7 cellular contexts compared by ENCODE assay signal in genomic region chr21:31866077-31866511, GRCh38. TPM values are rescaled to one million over a fixed set of nuclear protein-coding genes. Genes with fewer than 3 reads are reported as not detected.
DNase-seq lines count a peak whose midpoint lies in the region; TF ChIP-seq lines count a peak whose summit lies in the region.

No MANE protein-coding gene starts in this region.

- H3K9me3 Mint-ChIP-seq in neural crest cell: no peaks in the 10 kb centered on the region

- no peaks in the 10 kb centered on the region for H3K79me2 ChIP-seq in Karpas-422 (ENCODE audit: low read length)

- no peaks in the 10 kb centered on the region for H3K4me1 ChIP-seq in Karpas-422 (ENCODE audit: low read length)
- peaks cover 0 to 27% (median 5%) of the 10 kb centered on the region in 4 donors for H3K4me1 ChIP-seq in stomach

- in situ Hi-C loops in GM13977 (cut with MboI; ENCODE audit: low pct_unique_long_range_greater_than_20kb, low sequenced_read_pairs, unreplicated experiment): no loop called here

- H3K27ac Mint-ChIP-seq in neural crest cell (ENCODE audit: unreplicated experiment): no peak overlapping the region

- intact Hi-C loops in stomach (cut with DNase I; ENCODE audit: low total_unique reads): no loop called here

- H3K4me2 ChIP-seq in Karpas-422 (ENCODE audit: low read depth, low read length, poor library complexity, severe bottlenecking): no peak overlapping the region

- H3K4me3 ChIP-seq in Karpas-422 (ENCODE audit: low read length) (no peak overlapping the region), fibroblast of pulmonary artery (replicated peaks; ENCODE audit: low read depth, low read length) (no peak overlapping the region), stomach (no peak overlapping the region)

- no peak overlapping the region for H3K9ac ChIP-seq in Karpas-422 (ENCODE audit: low read length)

- WGBS in stomach, 5 donors: 9 to 17% (median 13%) methylated on average over 12 to 15 of the region's 15 CpGs

- DNase-seq in GM13977 (ENCODE audit: low spot score): peak; percentile 63
- DNase-seq in Karpas-422: peak; percentile 89
- DNase-seq in activated T-helper 1 cell treated with Interleukin-2 at 50 U/mL for 16 hours (ENCODE audit: low read depth): peak; percentile 14
- peak; percentile 70 for DNase-seq in fibroblast of pulmonary artery (ENCODE audit: low read depth)
- DNase-seq in neural crest cell (ENCODE audit: low read depth, low spot score): peak; percentile 92
- peak; percentile 94 for DNase-seq in stomach

- H3K27me3 ChIP-seq in Karpas-422 (ENCODE audit: low read length) (no peaks in the 10 kb centered on the region), stomach (peaks cover 0 to 27% (median 4%) of the 10 kb centered on the region in 3 donors)

- no peaks in the 10 kb centered on the region for H3K9me3 ChIP-seq in Karpas-422 (ENCODE audit: low read length)
- H3K9me3 ChIP-seq in stomach: no peaks in the 10 kb centered on the region

- H3K4me3 Mint-ChIP-seq in neural crest cell: no peak overlapping the region

- peak; percentile 84 for TF ChIP-seq CTCF in GM13977 (IDR thresholded peaks at IDR 0.05; ENCODE audit: extremely low read depth, insufficient read depth, missing control alignments)
- peak; percentile 82 for TF ChIP-seq CTCF in fibroblast of pulmonary artery (IDR thresholded peaks at IDR 0.05; ENCODE audit: low read length, missing control alignments)
- peak; percentile 91 for TF ChIP-seq CTCF in neural crest cell (conservative IDR thresholded peaks at IDR 0.05)
- peak in 6 of 7 experiments; percentile 24 to 93 (median 88) for TF ChIP-seq CTCF in stomach (IDR thresholded peaks at IDR 0.05)

- H3K27ac ChIP-seq in Karpas-422 (ENCODE audit: low read length): no peak overlapping the region
- H3K27ac ChIP-seq in stomach: no peak overlapping the region

- no peak for TF ChIP-seq EP300 in stomach (IDR thresholded peaks at IDR 0.05)

- H3K36me3 Mint-ChIP-seq in neural crest cell (ENCODE audit: low read depth): no peaks in the 10 kb centered on the region

- no peaks in the 10 kb centered on the region for H3K4me1 Mint-ChIP-seq in neural crest cell

- H2AFZ ChIP-seq in Karpas-422 (ENCODE audit: low read length): no peak overlapping the region

- no peaks in the 10 kb centered on the region for H4K20me1 ChIP-seq in Karpas-422 (ENCODE audit: insufficient read depth, low read depth, low read length)

- H3K9me2 ChIP-seq in Karpas-422 (replicated peaks; ENCODE audit: insufficient read depth, low read length): no peaks in the 10 kb centered on the region

- TF ChIP-seq POLR2A in stomach (IDR thresholded peaks at IDR 0.05): no peak

- H3K27me3 Mint-ChIP-seq in neural crest cell (ENCODE audit: low read depth): no peaks in the 10 kb centered on the region

- H3K36me3 ChIP-seq in Karpas-422 (ENCODE audit: insufficient read depth, low read length) (no peaks in the 10 kb centered on the region), stomach (no peaks in the 10 kb centered on the region)

TF ChIP-seq in PFSK-1, 5 proteins besides CTCF, POLR2A, EP300 and RAD21:
- TF ChIP-seq FOXP2 (optimal IDR thresholded peaks at IDR 0.05; ENCODE audit: borderline replicate concordance, extremely low read depth, extremely low read length, insufficient read depth) (peak; percentile 35), REST (IDR thresholded peaks at IDR 0.05; ENCODE audit: insufficient read depth in 1 of 2, low read depth in 2 of 2, low read length in 2 of 2) (no peak)

RNA-seq across cellular contexts. Expression of gene HUNK, which starts 6.7 kb away (rescaled TPM):
- not detected in 2 replicates for total RNA-seq in Karpas-422 (2014; rRNA removed; shearing (Covaris generic); ENCODE audit: low replicate concordance)
- 13.7 TPM for polyA plus RNA-seq in PFSK-1 (2012; ENCODE audit: insufficient read length, low read depth)
- total RNA-seq in neural crest cell (29.1 and 39.6 TPM in 2 replicates), stomach (1 to 10 TPM in 3 of 5 donors, not detected in 2; 1.8 to 4.1 (median 2.6) TPM)
- under 1 TPM; 0.13 to 0.68 (median 0.31) TPM for polyA plus RNA-seq in stomach

Comparison
In these comparisons a context has a peak if more than half of its experiments do, and no peak if none do; other contexts are left out.
1. DNase-seq: peak in every context shown above with its lines; median percentile 94 in stomach; 92 in neural crest cell; 89 in Karpas-422; 70 in fibroblast of pulmonary artery; 63 in GM13977; 14 in activated T-helper 1 cell treated with Interleukin-2 at 50 U/mL for 16 hours.